11 cellular contexts compared by ENCODE assay signal in the genomic region with DNA sequence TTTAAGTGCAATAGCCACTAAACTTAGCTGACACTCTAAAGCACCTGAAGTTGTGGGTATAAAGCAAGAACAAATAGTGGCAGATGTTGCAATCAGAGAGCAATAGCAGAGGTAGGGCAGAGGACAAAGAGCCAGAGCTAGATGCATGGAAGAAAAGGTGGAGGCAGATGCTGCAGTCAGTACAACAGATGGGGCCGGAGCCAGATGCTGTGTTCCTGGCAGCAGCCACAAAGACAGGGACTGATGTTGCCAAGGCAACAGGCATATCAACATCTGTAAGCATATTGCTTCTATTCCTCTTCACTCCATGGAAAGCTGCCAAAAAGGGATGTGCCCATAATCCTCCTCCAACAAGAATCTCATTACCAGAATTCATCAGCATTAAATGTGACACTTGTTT.
DNase-seq lines count a peak whose midpoint lies in the region; ATAC-seq, FAIRE-seq and TF ChIP-seq lines count a peak whose summit lies in the region.
"Had no signal": no experiment of that assay in that cellular context is flagged by ENCODE, and none has a peak within 500 bp of the region (broad histone marks: within the 10 kb centered on the region; RNA-seq: fewer than 3 reads in every experiment).

No MANE protein-coding gene starts in this region.

- no peak overlapping the region for H3K9ac ChIP-seq in kidney (ENCODE audit: low read length in 2 of 2)
- H3K9ac ChIP-seq: BLaER1 treated with 17β-estradiol and CSF1 and Interleukin-3, amounts not matched to agents 10 nM and 100 nM had no signal

- peak; percentile 96 for DNase-seq in DMS153 (lab: John Stamatoyannopoulos, UW)
- peak; percentile 89 for DNase-seq in NCI-H2081 treated with DMSO at 0.1 percent for 48 hours (lab: John Stamatoyannopoulos, UW)
- DNase-seq in SW480 (ENCODE audit: low spot score): peak; percentile 4
- DNase-seq in kidney: peak; percentile 34
- DNase-seq in activated T-cell treated with anti-CD3 and anti-CD28 coated beads, Interleukin-2, amount 50 U/mL, for 48 hours: no peak
- no peak for DNase-seq in GM12892 (ENCODE audit: insufficient read length)

- no peaks in the 10 kb centered on the region for H3K9me3 ChIP-seq in kidney (ENCODE audit: control insufficient read depth in 1 of 2, low read length in 2 of 2)
- H3K9me3 ChIP-seq: BLaER1 treated with 17β-estradiol and CSF1 and Interleukin-3, amounts not matched to agents 10 nM and 100 nM had no signal

- intact Hi-C loops in kidney (cut with DNase I): no loop called here

- H3K4me3 ChIP-seq in kidney (ENCODE audit: low read length in 2 of 2): no peak overlapping the region
- H3K4me3 ChIP-seq: BLaER1 treated with 17β-estradiol and CSF1 and Interleukin-3, amounts not matched to agents 10 nM and 100 nM; GM12878 had no signal

- H3K36me3 ChIP-seq in kidney (ENCODE audit: control insufficient read depth in 1 of 2, insufficient read depth in 2 of 2, low read length in 2 of 2): no peaks in the 10 kb centered on the region
- H3K36me3 ChIP-seq: BLaER1 treated with 17β-estradiol and CSF1 and Interleukin-3, amounts not matched to agents 10 nM and 100 nM had no signal

- H3K4me1 ChIP-seq in kidney (ENCODE audit: control insufficient read depth in 1 of 2, insufficient read depth in 1 of 2, low read depth in 1 of 2, low read length in 2 of 2): no peaks in the 10 kb centered on the region
- H3K4me1 ChIP-seq: BLaER1 treated with 17β-estradiol and CSF1 and Interleukin-3, amounts not matched to agents 10 nM and 100 nM had no signal

- FAIRE-seq in kidney (lab: Jason Lieb, UNC) (no peak), GM12892 (lab: Jason Lieb, UNC) (no peak)
- FAIRE-seq: GM12878 had no signal

- H3K27ac ChIP-seq in kidney (ENCODE audit: low read depth in 2 of 2, low read length in 2 of 2): no peak overlapping the region
- H3K27ac ChIP-seq: BLaER1 treated with 17β-estradiol and CSF1 and Interleukin-3, amounts not matched to agents 10 nM and 100 nM had no signal

- no peak for TF ChIP-seq CTCF in kidney (IDR thresholded peaks at IDR 0.05; ENCODE audit: borderline replicate concordance, extremely low read depth, insufficient read depth)

- no peak for TF ChIP-seq POLR2A in GM12892 (IDR thresholded peaks at IDR 0.05; ENCODE audit: low read depth, low read length)

- no peak for ATAC-seq in GM21390 (IDR thresholded peaks at IDR 0.05; ENCODE audit: unreplicated experiment)
- no peak for ATAC-seq in activated CD4-positive, CD25-positive, alpha-beta regulatory T cell treated with anti-CD3 and anti-CD28 coated beads, Interleukin-2, amount 50 U/mL, for 24 hours
- ATAC-seq: GM12878, left colon had no signal

Comparison
In these comparisons a context has a peak if more than half of its experiments do, and no peak if none do; other contexts are left out.
1. DNase-seq: peak in DMS153 (single experiment), NCI-H2081 treated with DMSO at 0.1 percent for 48 hours (single experiment), SW480 (single experiment) and kidney (single experiment); none in activated T-cell treated with anti-CD3 and anti-CD28 coated beads, Interleukin-2, amount 50 U/mL, for 48 hours (0 of 2) and GM12892 (single experiment).